3 cellular contexts compared by ENCODE assay signal in the genomic region with DNA sequence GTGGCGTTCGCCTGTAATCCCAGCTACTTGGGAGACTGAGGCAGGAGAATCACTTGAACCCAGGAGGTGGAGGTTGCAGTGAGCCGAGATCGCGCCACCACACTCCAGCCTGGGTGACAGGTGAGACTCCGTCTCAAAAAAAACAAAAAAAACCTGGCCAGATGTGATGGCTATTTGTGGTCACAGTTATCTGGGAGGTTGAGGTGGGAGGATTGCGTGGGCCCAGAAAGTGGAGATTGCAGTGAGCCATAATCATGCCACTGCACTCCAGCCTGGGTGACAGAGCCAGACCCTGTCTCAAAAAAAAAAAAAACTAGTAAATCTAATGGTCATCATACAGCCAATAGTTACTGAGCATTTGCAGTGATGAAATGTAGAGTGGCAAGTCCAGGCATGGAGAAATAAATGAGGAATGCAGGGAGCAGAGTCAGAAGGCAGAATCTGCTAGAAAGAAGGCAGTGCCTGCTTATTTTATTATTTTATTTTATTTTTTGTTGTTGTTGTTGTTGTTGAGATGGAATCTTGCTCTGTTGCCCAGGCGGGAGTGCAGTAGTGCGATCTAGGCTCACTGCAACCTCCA. TPM values are rescaled to one million over a fixed set of nuclear protein-coding genes. Genes with fewer than 3 reads are reported as not detected.
"Had no signal": no experiment of that assay in that cellular context is flagged by ENCODE, and none has a peak within 500 bp of the region (broad histone marks: within the 10 kb centered on the region; RNA-seq: fewer than 3 reads in every experiment).

No MANE protein-coding gene starts in this region.

RNA-seq across cellular contexts. Expression of a gene that starts 3.8 kb away (rescaled TPM):
- total RNA-seq: HT-29, SK-MEL-5 had no signal
- polyA plus RNA-seq: SK-N-SH had no signal

RNA-seq across cellular contexts. Expression of a gene that starts 36.8 kb away (rescaled TPM):
- total RNA-seq: SK-MEL-5 had no signal
